36 cellular contexts compared by ENCODE assay signal in the genomic region with DNA sequence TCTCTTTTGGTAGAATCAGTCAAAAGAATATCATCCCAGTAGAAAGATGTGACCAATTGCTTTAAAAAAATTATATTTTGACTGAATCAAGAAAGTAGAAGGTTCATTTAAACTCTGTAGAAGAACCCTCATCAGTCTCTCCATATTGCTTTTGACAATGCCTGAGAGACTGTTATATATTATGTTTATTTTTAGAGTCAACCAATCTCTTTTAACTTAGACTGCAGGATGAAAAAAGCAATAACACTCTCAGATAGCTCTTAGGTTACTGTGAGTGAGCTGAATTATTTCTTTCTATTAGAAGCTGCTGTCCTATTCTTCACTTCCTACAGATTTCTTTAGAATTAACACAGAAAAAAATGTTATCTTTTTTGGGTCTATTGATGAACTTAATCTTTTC. TPM values are rescaled to one million over a fixed set of nuclear protein-coding genes. Genes with fewer than 3 reads are reported as not detected.
"Had no signal": no experiment of that assay in that cellular context is flagged by ENCODE, and none has a peak within 500 bp of the region (broad histone marks: within the 10 kb centered on the region; RNA-seq: fewer than 3 reads in every experiment).

No MANE protein-coding gene starts in this region.

- H3K4me2 ChIP-seq: KMS-11 had no signal

- H3K36me3 ChIP-seq: MG63 had no signal

- H3K27me3 ChIP-seq: MG63 had no signal

- H3K9me3 ChIP-seq: MG63 had no signal

- H3K27ac ChIP-seq: KMS-11 had no signal

- H3K4me3 ChIP-seq: MG63 had no signal

- DNase-seq: Karpas-422, Kasumi-1, KBM-7, KG1, MG63, MM.1S, MV-4-11, NCI-H1048, NCI-H1092, NCI-H1092 treated with DMSO at 0.1 percent for 48 hours, NCI-H1105, NCI-H1105 treated with DMSO at 0.1 percent for 48 hours, NCI-H1417 treated with DMSO at 0.1 percent for 48 hours, NCI-H1436, NCI-H1436 treated with DMSO at 0.1 percent for 48 hours, NCI-H146, NCI-H1694, NCI-H1694 treated with DMSO at 0.1 percent for 48 hours, NCI-H187, NCI-H187 treated with DMSO at 0.1 percent for 48 hours, NCI-H1930, NCI-H2029, NCI-H2029 treated with DMSO at 0.1 percent for 48 hours, NCI-H2081, NCI-H2081 treated with DMSO at 0.1 percent for 48 hours, NCI-H2107, NCI-H2171, NCI-H2171 treated with DMSO at 0.1 percent for 48 hours, NCI-H2227 treated with DMSO at 0.1 percent for 48 hours, NCI-H226, NCI-H345, NCI-H446, NCI-H446 treated with DMSO at 0.1 percent for 48 hours had no signal

- H3K9ac ChIP-seq: KMS-11 had no signal

RNA-seq across cellular contexts. Expression of gene GALNTL6, which starts 38.1 kb away (rescaled TPM):
- total RNA-seq: M059J, MCF 10A had no signal
